7 cellular contexts compared by ENCODE assay signal in the genomic region with DNA sequence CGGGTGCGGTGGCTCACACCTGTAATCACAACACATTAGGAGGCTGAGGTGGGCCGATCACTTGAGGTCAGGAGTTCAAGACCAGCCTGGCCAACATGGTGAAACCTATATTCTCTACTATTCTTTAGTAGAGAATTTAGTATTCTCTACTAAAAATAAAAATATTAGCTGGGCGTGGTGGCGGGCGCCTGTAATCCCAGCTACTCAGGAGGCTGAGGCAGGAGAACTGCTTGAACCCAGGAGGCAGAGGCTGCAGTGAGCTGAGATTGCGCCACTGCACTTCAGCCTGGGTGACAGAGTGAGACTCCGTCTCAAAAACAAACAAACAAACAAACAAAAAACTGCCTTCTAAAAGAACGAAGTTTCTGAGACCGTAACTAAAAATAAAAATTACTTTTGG. TPM values are rescaled to one million over a fixed set of nuclear protein-coding genes. Genes with fewer than 3 reads are reported as not detected.
DNase-seq lines count a peak whose midpoint lies in the region; ATAC-seq, FAIRE-seq and TF ChIP-seq lines count a peak whose summit lies in the region.
"Not testable (repeated sequence)": the region's sequence is repeated elsewhere in the genome, so short reads cannot be mapped to it uniquely, and the experiment has no call there.

No MANE protein-coding gene starts in this region.

- not testable (repeated sequence) for H3K4me2 ChIP-seq in astrocyte (ENCODE audit: low read length)

- peaks cover 15% of the 10 kb centered on the region for H3K36me3 Mint-ChIP-seq in CD4-positive, CD25-positive, alpha-beta regulatory T cell
- peaks cover 0 to 30% (median 16%) of the 10 kb centered on the region in 3 donors for H3K36me3 Mint-ChIP-seq in CD8-positive, alpha-beta memory T cell
- H3K36me3 Mint-ChIP-seq in IgD-negative memory B cell; astrocyte (ENCODE audit: low read depth, unreplicated experiment): not testable (repeated sequence)
- H3K36me3 Mint-ChIP-seq in T-cell (peaks cover 18% of the 10 kb centered on the region), neural crest cell (ENCODE audit: low read depth) (peaks cover 13% of the 10 kb centered on the region)
- peaks cover 64% of the 10 kb centered on the region for H3K36me3 Mint-ChIP-seq in activated T-helper 17 cell treated with anti-CD3 and anti-CD28 coated beads, Interleukin-2, amount 50 U/mL, for 72 hours (ENCODE audit: low read depth)

- TF ChIP-seq CTCF in astrocyte (IDR thresholded peaks at IDR 0.05; ENCODE audit: insufficient read depth, low read depth, low read length); neural crest cell (conservative IDR thresholded peaks at IDR 0.05): not testable (repeated sequence)

- peaks cover 33% of the 10 kb centered on the region for H3K4me1 ChIP-seq in CD4-positive, CD25-positive, alpha-beta regulatory T cell (ENCODE audit: control insufficient read depth, insufficient read depth, low read length, poor library complexity, severe bottlenecking)
- peaks cover 23% of the 10 kb centered on the region for H3K4me1 ChIP-seq in CD8-positive, alpha-beta memory T cell (ENCODE audit: insufficient read depth, low read length)
- H3K4me1 ChIP-seq in astrocyte (ENCODE audit: insufficient read depth, low read length) = not testable (repeated sequence)

- H3K27me3 ChIP-seq in CD4-positive, CD25-positive, alpha-beta regulatory T cell (ENCODE audit: control insufficient read depth, insufficient read depth, low read length); CD8-positive, alpha-beta memory T cell (ENCODE audit: insufficient read depth, low read length, poor library complexity, severe bottlenecking); astrocyte (ENCODE audit: insufficient read depth, low read length): not testable (repeated sequence)

- peaks cover 72% of the 10 kb centered on the region for H4K20me1 ChIP-seq in astrocyte (ENCODE audit: insufficient read depth, low read length)

- H3K9me3 Mint-ChIP-seq in CD4-positive, CD25-positive, alpha-beta regulatory T cell; CD8-positive, alpha-beta memory T cell; IgD-negative memory B cell; T-cell; activated T-helper 17 cell treated with anti-CD3 and anti-CD28 coated beads, Interleukin-2, amount 50 U/mL, for 72 hours; astrocyte (ENCODE audit: unreplicated experiment); neural crest cell: not testable (repeated sequence)

- peaks cover 89% of the 10 kb centered on the region for H3K79me2 ChIP-seq in astrocyte (ENCODE audit: insufficient read depth, low read length)

- H3K9me3 ChIP-seq in CD4-positive, CD25-positive, alpha-beta regulatory T cell (ENCODE audit: control insufficient read depth in 2 of 2, low read length in 2 of 2); CD8-positive, alpha-beta memory T cell (ENCODE audit: low read length); astrocyte (ENCODE audit: insufficient read depth, low read depth, low read length): not testable (repeated sequence)

- peaks cover 32 to 67% (median 50%) of the 10 kb centered on the region in 4 donors for H3K4me1 Mint-ChIP-seq in CD4-positive, CD25-positive, alpha-beta regulatory T cell
- H3K4me1 Mint-ChIP-seq in CD8-positive, alpha-beta memory T cell = peaks cover 48 to 68% (median 68%) of the 10 kb centered on the region in 3 donors
- H3K4me1 Mint-ChIP-seq in IgD-negative memory B cell (peaks cover 28 to 32% (median 30%) of the 10 kb centered on the region in 3 donors), T-cell (peaks cover 48 to 61% (median 50%) of the 10 kb centered on the region in 3 donors), neural crest cell (peaks cover 25% of the 10 kb centered on the region)
- H3K4me1 Mint-ChIP-seq in activated T-helper 17 cell treated with anti-CD3 and anti-CD28 coated beads, Interleukin-2, amount 50 U/mL, for 72 hours = peaks cover 24% of the 10 kb centered on the region
- H3K4me1 Mint-ChIP-seq in astrocyte (ENCODE audit: low read depth, unreplicated experiment) = not testable (repeated sequence)

- POLR2A ChIA-PET in CD8-positive, alpha-beta memory T cell (lab: Charles Lee); T-cell (lab: Charles Lee): not testable (repeated sequence)

- H3K27ac ChIP-seq in CD4-positive, CD25-positive, alpha-beta regulatory T cell (ENCODE audit: insufficient read depth, low read length, poor library complexity, severe bottlenecking) = peak overlapping the region; percentile 47
- not testable (repeated sequence) for H3K27ac ChIP-seq in CD8-positive, alpha-beta memory T cell (ENCODE audit: low read depth, low read length); astrocyte (ENCODE audit: low read depth, low read length)

- H3K4me3 Mint-ChIP-seq in CD4-positive, CD25-positive, alpha-beta regulatory T cell = peak overlapping the region; percentile 58 to 87 (median 66)
- peak overlapping the region in 2 of 7 donors; percentile 23 to 79 for H3K4me3 Mint-ChIP-seq in CD8-positive, alpha-beta memory T cell
- H3K4me3 Mint-ChIP-seq in IgD-negative memory B cell = peak overlapping the region in 3 of 4 donors; percentile 33 to 58 (median 34)
- H3K4me3 Mint-ChIP-seq in T-cell = peak overlapping the region in 2 of 3 donors; percentile 38 to 47
- peak overlapping the region; percentile 100 for H3K4me3 Mint-ChIP-seq in activated T-helper 17 cell treated with anti-CD3 and anti-CD28 coated beads, Interleukin-2, amount 50 U/mL, for 72 hours
- peak overlapping the region; percentile 27 for H3K4me3 Mint-ChIP-seq in astrocyte (ENCODE audit: unreplicated experiment)
- H3K4me3 Mint-ChIP-seq in neural crest cell = peak overlapping the region; percentile 62

- not testable (repeated sequence) for H3K9ac ChIP-seq in astrocyte (ENCODE audit: low read length)

- peak overlapping the region in 2 of 3 donors; percentile 41 to 68 for H3K27ac Mint-ChIP-seq in CD4-positive, CD25-positive, alpha-beta regulatory T cell
- H3K27ac Mint-ChIP-seq in CD8-positive, alpha-beta memory T cell = peak overlapping the region in 6 of 8 donors; percentile 70 to 95 (median 90)
- peak overlapping the region in 1 of 3 donors; percentile 13 for H3K27ac Mint-ChIP-seq in IgD-negative memory B cell
- not testable (repeated sequence) for H3K27ac Mint-ChIP-seq in T-cell; activated T-helper 17 cell treated with anti-CD3 and anti-CD28 coated beads, Interleukin-2, amount 50 U/mL, for 72 hours; astrocyte (ENCODE audit: unreplicated experiment); neural crest cell (ENCODE audit: unreplicated experiment)

- CTCF ChIA-PET in CD8-positive, alpha-beta memory T cell (lab: Charles Lee); T-cell (lab: Charles Lee): not testable (repeated sequence)

- H3K4me3 ChIP-seq in CD4-positive, CD25-positive, alpha-beta regulatory T cell (ENCODE audit: low read depth, low read length) = peak overlapping the region; percentile 79
- not testable (repeated sequence) for H3K4me3 ChIP-seq in CD8-positive, alpha-beta memory T cell (ENCODE audit: low read length); astrocyte (ENCODE audit: insufficient read depth, low read depth, low read length)

- H3K36me3 ChIP-seq in CD4-positive, CD25-positive, alpha-beta regulatory T cell (ENCODE audit: control insufficient read depth, insufficient read depth, low read length) = peaks cover 17% of the 10 kb centered on the region
- not testable (repeated sequence) for H3K36me3 ChIP-seq in CD8-positive, alpha-beta memory T cell (ENCODE audit: insufficient read depth, low read length); astrocyte (ENCODE audit: insufficient read depth, low read length)

- FAIRE-seq in astrocyte (lab: Jason Lieb, UNC) = not testable (repeated sequence)

- ATAC-seq in CD4-positive, CD25-positive, alpha-beta regulatory T cell (ENCODE audit: low read depth in 2 of 2); T-cell (replicated peaks in 1 of 4); activated T-helper 17 cell treated with anti-CD3 and anti-CD28 coated beads, Interleukin-2, amount 50 U/mL, for 72 hours (replicated peaks): not testable (repeated sequence)

- H3K27me3 Mint-ChIP-seq in CD4-positive, CD25-positive, alpha-beta regulatory T cell; CD8-positive, alpha-beta memory T cell; IgD-negative memory B cell; T-cell; activated T-helper 17 cell treated with anti-CD3 and anti-CD28 coated beads, Interleukin-2, amount 50 U/mL, for 72 hours; astrocyte (ENCODE audit: low read depth, unreplicated experiment); neural crest cell (ENCODE audit: low read depth): not testable (repeated sequence)

- not testable (repeated sequence) for DNase-seq in CD4-positive, CD25-positive, alpha-beta regulatory T cell; CD8-positive, alpha-beta memory T cell; T-cell; astrocyte (ENCODE audit: low read depth); neural crest cell (ENCODE audit: low read depth, low spot score)

- not testable (repeated sequence) for H2AFZ ChIP-seq in astrocyte (ENCODE audit: low read depth, low read length)

RNA-seq across cellular contexts. Expression of a gene that starts 3.9 kb away (rescaled TPM):
- total RNA-seq in CD4-positive, CD25-positive, alpha-beta regulatory T cell = 83.7 TPM
- polyA plus RNA-seq in CD4-positive, CD25-positive, alpha-beta regulatory T cell = 10 to 100 TPM; 37.5 to 46.4 (median 41.7) TPM
- 10 to 100 TPM; 81.2 to 85.4 TPM for total RNA-seq in CD8-positive, alpha-beta memory T cell
- 38.0 TPM for polyA plus RNA-seq in CD8-positive, alpha-beta memory T cell
- polyA plus RNA-seq in IgD-negative memory B cell = 35.0 TPM
- total RNA-seq in T-cell (10 to 100 TPM; 62.7 to 87.3 (median 76.2) TPM), astrocyte (112 and 124 TPM in 2 replicates), neural crest cell (92.2 and 96.4 TPM in 2 replicates)
- total RNA-seq in activated T-helper 17 cell treated with anti-CD3 and anti-CD28 coated beads, Interleukin-2, amount 50 U/mL, for 72 hours = 100 to 1,000 TPM in 1 of 2 donors, 10 to 100 TPM in 1; 94.8 to 108 TPM

RNA-seq across cellular contexts. Expression of a gene that starts 31.4 kb away (rescaled TPM):
- total RNA-seq in CD4-positive, CD25-positive, alpha-beta regulatory T cell = 17.2 TPM
- polyA plus RNA-seq in CD4-positive, CD25-positive, alpha-beta regulatory T cell = 10 to 100 TPM; 18.8 to 40.4 (median 25.9) TPM
- total RNA-seq in CD8-positive, alpha-beta memory T cell = 10 to 100 TPM; 49.0 to 50.5 TPM
- polyA plus RNA-seq in CD8-positive, alpha-beta memory T cell = 38.7 TPM
- 18.0 TPM for polyA plus RNA-seq in IgD-negative memory B cell
- total RNA-seq in T-cell (10 to 100 TPM; 18.9 to 27.9 (median 22.3) TPM), astrocyte (13.9 and 18.9 TPM in 2 replicates), neural crest cell (36.2 and 37.8 TPM in 2 replicates)
- total RNA-seq in activated T-helper 17 cell treated with anti-CD3 and anti-CD28 coated beads, Interleukin-2, amount 50 U/mL, for 72 hours = 10 to 100 TPM; 38.6 to 52.8 TPM

RNA-seq across cellular contexts. Expression of a gene that starts 31.5 kb away (rescaled TPM):
- 1.9 TPM for total RNA-seq in CD4-positive, CD25-positive, alpha-beta regulatory T cell
- polyA plus RNA-seq in CD4-positive, CD25-positive, alpha-beta regulatory T cell = 1 to 10 TPM; 4.7 to 6.2 (median 5.6) TPM
- 1 to 10 TPM; 7.3 to 7.4 TPM for total RNA-seq in CD8-positive, alpha-beta memory T cell
- 7.4 TPM for polyA plus RNA-seq in CD8-positive, alpha-beta memory T cell
- polyA plus RNA-seq in IgD-negative memory B cell = 2.3 TPM
- 1 to 10 TPM; 1.6 to 8.5 (median 6.4) TPM for total RNA-seq in T-cell
- 1 to 10 TPM; 3.7 to 4.5 TPM for total RNA-seq in activated T-helper 17 cell treated with anti-CD3 and anti-CD28 coated beads, Interleukin-2, amount 50 U/mL, for 72 hours
- 2.8 and 3.3 TPM in 2 replicates for total RNA-seq in astrocyte
- total RNA-seq in neural crest cell = 5.8 and 6.3 TPM in 2 replicates
